ENCODE assay signal across 8 cellular contexts in genomic region chr6:27772261-27773001, GRCh38.
DNase-seq lines count a peak whose midpoint lies in the region; ATAC-seq, FAIRE-seq and TF ChIP-seq lines count a peak whose summit lies in the region.

No MANE protein-coding gene starts in this region.

- peak overlapping the region; percentile 61 for H3K4me2 ChIP-seq in keratinocyte (ENCODE audit: control insufficient read depth, extremely low read depth, insufficient read depth, low read depth, low read length)

- no peaks in the 10 kb centered on the region for H3K9me3 ChIP-seq in WERI-Rb-1 (ENCODE audit: severe bottlenecking)
- no peaks in the 10 kb centered on the region for H3K9me3 ChIP-seq in keratinocyte (ENCODE audit: control insufficient read depth, low read depth, low read length)

- ATAC-seq in HG02885 (IDR thresholded peaks at IDR 0.05; ENCODE audit: poor library complexity, unreplicated experiment): peak; percentile 80
- ATAC-seq in HG02840 (IDR thresholded peaks at IDR 0.05; ENCODE audit: low FRiP score, unreplicated experiment): no peak

- peak overlapping the region; percentile 36 for H3K9ac ChIP-seq in keratinocyte (ENCODE audit: control insufficient read depth, extremely low read depth, insufficient read depth, low read length)

- H3K36me3 ChIP-seq in GM06990 (ENCODE audit: control insufficient read depth, insufficient read depth, low read length) (no peaks in the 10 kb centered on the region), WERI-Rb-1 (no peaks in the 10 kb centered on the region), keratinocyte (ENCODE audit: control insufficient read depth in 2 of 2, extremely low read depth in 1 of 2, insufficient read depth in 2 of 2, low read length in 2 of 2) (no peaks in the 10 kb centered on the region)

- H3K27me3 ChIP-seq in GM06990 (replicated peaks; ENCODE audit: control insufficient read depth, insufficient read depth, low read length): no peaks in the 10 kb centered on the region
- no peaks in the 10 kb centered on the region for H3K27me3 ChIP-seq in WERI-Rb-1 (ENCODE audit: insufficient read depth, low read depth, severe bottlenecking)
- no peaks in the 10 kb centered on the region for H3K27me3 ChIP-seq in keratinocyte (ENCODE audit: control insufficient read depth, extremely low read depth, insufficient read depth, low read length)

- TF ChIP-seq CTCF in GM06990 (IDR thresholded peaks at IDR 0.05; ENCODE audit: insufficient read depth, low read length, poor library complexity, severe bottlenecking) (peak; percentile 98), WERI-Rb-1 (IDR thresholded peaks at IDR 0.05; ENCODE audit: low read depth, low read length) (peak; percentile 100), cardiac fibroblast (IDR thresholded peaks at IDR 0.05; ENCODE audit: low read depth, low read length) (peak; percentile 97), keratinocyte (optimal IDR thresholded peaks at IDR 0.05 in 1 of 3, IDR thresholded peaks at IDR 0.05 in 1 of 3, conservative IDR thresholded peaks at IDR 0.05 in 1 of 3; ENCODE audit: extremely low read depth in 1 of 3, insufficient read depth in 2 of 3, low read length in 3 of 3) (peak; percentile 90 to 98 (median 96))

- peak overlapping the region; percentile 81 for H2AFZ ChIP-seq in keratinocyte (ENCODE audit: control insufficient read depth, low read length)

- H3K9me1 ChIP-seq in keratinocyte (ENCODE audit: control insufficient read depth, extremely low read depth, insufficient read depth, low read length): no peaks in the 10 kb centered on the region

- H4K20me1 ChIP-seq in keratinocyte (ENCODE audit: control insufficient read depth, extremely low read depth, insufficient read depth, low read length): no peaks in the 10 kb centered on the region

- no peaks in the 10 kb centered on the region for H3K79me2 ChIP-seq in keratinocyte (ENCODE audit: control insufficient read depth, insufficient read depth, low read length)

- dilution Hi-C loops in keratinocyte (cut with MboI; ENCODE audit: extremely low pct_ligation_motif_present, low sequenced_read_pairs): no loop called here

- H3K4me3 ChIP-seq in GM06990 (replicated peaks; ENCODE audit: low read depth, low read length): no peak overlapping the region
- H3K4me3 ChIP-seq in WERI-Rb-1 (ENCODE audit: low read depth, low read length): peak overlapping the region; percentile 31
- H3K4me3 ChIP-seq in cardiac fibroblast (replicated peaks in 1 of 2; ENCODE audit: low read depth in 2 of 2, low read length in 2 of 2): no peak overlapping the region
- peak overlapping the region in 2 of 3 experiments; percentile 16 to 29 for H3K4me3 ChIP-seq in keratinocyte (ENCODE audit: control insufficient read depth in 2 of 3, extremely low read depth in 1 of 3, insufficient read depth in 2 of 3, low read depth in 1 of 3, low read length in 3 of 3)

- peaks cover 6% of the 10 kb centered on the region for H3K4me1 ChIP-seq in keratinocyte (ENCODE audit: control insufficient read depth, extremely low read depth, insufficient read depth, low read length)

- peak; percentile 79 for FAIRE-seq in keratinocyte (lab: Jason Lieb, UNC)

- DNase-seq in GM06990 (ENCODE audit: extremely low read depth, insufficient read length): peak; percentile 86
- DNase-seq in NCI-H2107 (lab: John Stamatoyannopoulos, UW): peak; percentile 41
- DNase-seq in WERI-Rb-1: peak; percentile 98
- DNase-seq in cardiac fibroblast (ENCODE audit: low read depth in 2 of 2): peak; percentile 87 to 88
- DNase-seq in keratinocyte (ENCODE audit: low read depth, low spot score): no peak
- peak; percentile 90 for DNase-seq in stimulated activated CD4-positive, alpha-beta T cell treated with anti-CD3 and anti-CD28 coated beads, Interleukin-15, amount 100 ng/mL, for 24 hours

- H3K27ac ChIP-seq in WERI-Rb-1 (peak overlapping the region; percentile 90), keratinocyte (ENCODE audit: control insufficient read depth, insufficient read depth, low read length) (no peak overlapping the region)

Comparison
In these comparisons a context has a peak if more than half of its experiments do, and no peak if none do; other contexts are left out.
1. H3K4me3 ChIP-seq: peak in WERI-Rb-1 (single experiment) and keratinocyte (2 of 3); none in GM06990 (single experiment) and cardiac fibroblast (0 of 2).
2. Peak in every context shown above with its lines, with median percentiles within 50 percentile points of each other: CTCF ChIP-seq.